20 cellular contexts compared by ENCODE assay signal in genomic region chr3:123367467-123368154, GRCh38.
DNase-seq lines count a peak whose midpoint lies in the region; ATAC-seq, FAIRE-seq and TF ChIP-seq lines count a peak whose summit lies in the region.
"Had no signal": no experiment of that assay in that cellular context is flagged by ENCODE, and none has a peak within 500 bp of the region (broad histone marks: within the 10 kb centered on the region; RNA-seq: fewer than 3 reads in every experiment).

No MANE protein-coding gene starts in this region.

- H3K4me1 ChIP-seq in kidney (ENCODE audit: control insufficient read depth in 1 of 2, insufficient read depth in 1 of 2, low read depth in 1 of 2, low read length in 2 of 2), result peaks cover 0 to 8% of the 10 kb centered on the region in 2 donors
- peaks cover 0 to 25% (median 6%) of the 10 kb centered on the region in 6 donors for H3K4me1 ChIP-seq in spleen
- H3K4me1 ChIP-seq: A549 had no signal

- no peak for TF ChIP-seq POLR2A in spleen (IDR thresholded peaks at IDR 0.05)

- no peaks in the 10 kb centered on the region for H3K36me3 ChIP-seq in kidney (ENCODE audit: control insufficient read depth in 1 of 2, insufficient read depth in 2 of 2, low read length in 2 of 2)
- H3K36me3 ChIP-seq in spleen, result no peaks in the 10 kb centered on the region

- H3K4me1 Mint-ChIP-seq in natural killer cell treated with Interleukin-12 subunit alpha and Interleukin-12 subunit beta and Interleukin-15 and Interleukin-18, amount 100 ng/mL, for 72 hours (ENCODE audit: low read depth in 2 of 2), result no peaks in the 10 kb centered on the region
- H3K4me1 Mint-ChIP-seq in natural killer cell, result no peaks in the 10 kb centered on the region

- H3K27ac ChIP-seq in kidney (ENCODE audit: low read depth in 2 of 2, low read length in 2 of 2) (no peak overlapping the region), spleen (peak overlapping the region in 2 of 8 donors; percentile 4 to 16)
- H3K27ac ChIP-seq: A549 had no signal

- intact Hi-C loops in natural killer cell (cut with micrococcal nuclease), result no loop called here
- intact Hi-C loops in kidney (cut with DNase I), result no loop called here
- intact Hi-C loops in spleen (cut with DNase I; ENCODE audit: low total_unique reads), result no loop called here

- no peak overlapping the region for H3K27ac Mint-ChIP-seq in natural killer cell treated with Interleukin-12 subunit alpha and Interleukin-12 subunit beta and Interleukin-15 and Interleukin-18, amount 100 ng/mL, for 72 hours
- H3K27ac Mint-ChIP-seq in natural killer cell, result no peak overlapping the region
- H3K27ac Mint-ChIP-seq: CD4-positive, alpha-beta T cell had no signal

- TF ChIP-seq CTCF in natural killer cell (IDR thresholded peaks at IDR 0.05), result no peak
- no peak for TF ChIP-seq CTCF in kidney (IDR thresholded peaks at IDR 0.05; ENCODE audit: borderline replicate concordance, extremely low read depth, insufficient read depth)
- TF ChIP-seq CTCF in spleen (IDR thresholded peaks at IDR 0.05 in 8 of 11, conservative IDR thresholded peaks at IDR 0.05 in 3 of 11), result no peak

- peaks cover 0 to 13% (median 0%) of the 10 kb centered on the region in 7 donors for H3K27me3 ChIP-seq in spleen (replicated peaks in 1 of 7)

- H3K4me3 Mint-ChIP-seq in natural killer cell treated with Interleukin-12 subunit alpha and Interleukin-12 subunit beta and Interleukin-15 and Interleukin-18, amount 100 ng/mL, for 72 hours, result no peak overlapping the region
- H3K4me3 Mint-ChIP-seq in natural killer cell, result no peak overlapping the region
- H3K4me3 Mint-ChIP-seq: CD4-positive, alpha-beta T cell had no signal

- no peak overlapping the region for H3K4me3 ChIP-seq in kidney (ENCODE audit: low read length in 2 of 2)
- H3K4me3 ChIP-seq in spleen, result no peak overlapping the region
- H3K4me3 ChIP-seq: A549 had no signal

- no peaks in the 10 kb centered on the region for H3K9me3 Mint-ChIP-seq in natural killer cell treated with Interleukin-12 subunit alpha and Interleukin-12 subunit beta and Interleukin-15 and Interleukin-18, amount 100 ng/mL, for 72 hours
- H3K9me3 Mint-ChIP-seq in natural killer cell, result no peaks in the 10 kb centered on the region

- peaks cover 11 to 19% of the 10 kb centered on the region in 2 donors for H3K27me3 Mint-ChIP-seq in natural killer cell treated with Interleukin-12 subunit alpha and Interleukin-12 subunit beta and Interleukin-15 and Interleukin-18, amount 100 ng/mL, for 72 hours
- peaks cover 0 to 8% of the 10 kb centered on the region in 2 donors for H3K27me3 Mint-ChIP-seq in natural killer cell (ENCODE audit: low read depth in 2 of 2)

- no peaks in the 10 kb centered on the region for H3K36me3 Mint-ChIP-seq in natural killer cell treated with Interleukin-12 subunit alpha and Interleukin-12 subunit beta and Interleukin-15 and Interleukin-18, amount 100 ng/mL, for 72 hours
- H3K36me3 Mint-ChIP-seq in natural killer cell, result no peaks in the 10 kb centered on the region

- no peak overlapping the region for H3K9ac ChIP-seq in kidney (ENCODE audit: low read length in 2 of 2)

- 66 to 73% (median 68%) methylated on average over 9 of the region's 9 CpGs for WGBS in spleen, 5 donors

- FAIRE-seq in kidney (lab: Jason Lieb, UNC), result no peak
- FAIRE-seq: A549 had no signal

- peak; percentile 13 for DNase-seq in natural killer cell treated with Interleukin-12 subunit alpha and Interleukin-12 subunit beta and Interleukin-15 and Interleukin-18, amount 100 ng/mL, for 72 hours (ENCODE audit: low spot score)
- no peak for DNase-seq in natural killer cell
- DNase-seq in kidney, result peak; percentile 47
- DNase-seq in spleen, result peak; percentile 41
- no peak for DNase-seq in dedifferentiated amniotic fluid mesenchymal stem cell (ENCODE audit: extremely low spot score)
- DNase-seq: CD4-positive, alpha-beta T cell; DMS153; GDM1; GOT3; KG1; MV-4-11; NCI-H1694 treated with DMSO at 0.1 percent for 48 hours; NCI-H510A; NCI-H774; OCI-M1; SHP77 treated with DMSO at 0.1 percent for 48 hours had no signal

- no peak for ATAC-seq in natural killer cell treated with Interleukin-12 subunit alpha and Interleukin-12 subunit beta and Interleukin-15 and Interleukin-18, amount 100 ng/mL, for 72 hours
- no peak for ATAC-seq in natural killer cell
- no peak for ATAC-seq in GM18873 (IDR thresholded peaks at IDR 0.05; ENCODE audit: low FRiP score, unreplicated experiment)
- ATAC-seq in HG03196 (IDR thresholded peaks at IDR 0.05; ENCODE audit: unreplicated experiment), result no peak
- ATAC-seq: A549, HCT116 had no signal

- H3K9me3 ChIP-seq in kidney (ENCODE audit: control insufficient read depth in 1 of 2, low read length in 2 of 2) (no peaks in the 10 kb centered on the region), spleen (peaks cover 0 to 15% (median 0%) of the 10 kb centered on the region in 8 donors)

Comparison
In these comparisons a context has a peak if more than half of its experiments do, and no peak if none do; other contexts are left out.
1. DNase-seq: peak in natural killer cell treated with Interleukin-12 subunit alpha and Interleukin-12 subunit beta and Interleukin-15 and Interleukin-18, amount 100 ng/mL, for 72 hours (single experiment), kidney (single experiment) and spleen (single experiment); none in natural killer cell (single experiment) and dedifferentiated amniotic fluid mesenchymal stem cell (single experiment).